Comparison of ENCODE assay signal across 9 cellular contexts in genomic region chr6:49849121-49849907, GRCh38. TPM values are rescaled to one million over a fixed set of nuclear protein-coding genes. Genes with fewer than 3 reads are reported as not detected.
A peak's percentile ranks its signal among the peaks of the same experiment; 100 is the strongest.
DNase-seq lines count a peak whose midpoint lies in the region; ATAC-seq and TF ChIP-seq lines count a peak whose summit lies in the region.
"Had no signal": no experiment of that assay in that cellular context is flagged by ENCODE, and none has a peak within 500 bp of the region (broad histone marks: within the 10 kb centered on the region; RNA-seq: fewer than 3 reads in every experiment).

No MANE protein-coding gene starts in this region.

- no peaks in the 10 kb centered on the region for H3K36me3 Mint-ChIP-seq in activated naive CD4-positive, alpha-beta T cell treated with anti-CD3 and anti-CD28 coated beads, Interleukin-2, amount 10 ng/mL, durations not matched to agents 7 days and 5 days

- intact Hi-C loops in thyroid gland (cut with DNase I), result no loop called here

- H3K9me3 Mint-ChIP-seq in activated naive CD4-positive, alpha-beta T cell treated with anti-CD3 and anti-CD28 coated beads, Interleukin-2, amount 10 ng/mL, durations not matched to agents 7 days and 5 days, result no peaks in the 10 kb centered on the region

- H3K36me3 ChIP-seq in thyroid gland, result no peaks in the 10 kb centered on the region

- H3K27me3 Mint-ChIP-seq in activated naive CD4-positive, alpha-beta T cell treated with anti-CD3 and anti-CD28 coated beads, Interleukin-2, amount 10 ng/mL, durations not matched to agents 7 days and 5 days, result no peaks in the 10 kb centered on the region

- no peaks in the 10 kb centered on the region for H3K27me3 ChIP-seq in thyroid gland

- no peaks in the 10 kb centered on the region for H3K9me3 ChIP-seq in thyroid gland

- H3K4me3 ChIP-seq in astrocyte of the cerebellum (ENCODE audit: low read depth, low read length) (no peak overlapping the region), thyroid gland (replicated peaks in 1 of 3) (no peak overlapping the region)

- H3K27ac Mint-ChIP-seq in activated naive CD4-positive, alpha-beta T cell treated with anti-CD3 and anti-CD28 coated beads, Interleukin-2, amount 10 ng/mL, durations not matched to agents 7 days and 5 days, result no peak overlapping the region

- H3K4me3 Mint-ChIP-seq in activated naive CD4-positive, alpha-beta T cell treated with anti-CD3 and anti-CD28 coated beads, Interleukin-2, amount 10 ng/mL, durations not matched to agents 7 days and 5 days, result no peak overlapping the region

- CTCF ChIA-PET in activated naive CD4-positive, alpha-beta T cell treated with anti-CD3 and anti-CD28 coated beads, Interleukin-2, amount 10 ng/mL, durations not matched to agents 7 days and 5 days (lab: Charles Lee), result interaction anchor here (0.7 to 1.6 kb wide), 5 partner anchors 10 to 318 kb away, joined by 3 to 17 read pairs (median 3); no protein-coding TSS in a partner anchor

- DNase-seq in DMS 273 treated with DMSO at 0.1 percent for 48 hours (lab: John Stamatoyannopoulos, UW) (peak; percentile 19), NCI-H2227 (lab: John Stamatoyannopoulos, UW; ENCODE audit: unreplicated experiment) (peak; percentile 71), astrocyte of the cerebellum (ENCODE audit: low read depth) (peak; percentile 32), iPS-NIHi7 (ENCODE audit: extremely low spot score) (peak; percentile 49), thyroid gland (no peak)
- no peak for DNase-seq in activated naive CD4-positive, alpha-beta T cell treated with anti-CD3 and anti-CD28 coated beads, Interleukin-2, amount 10 ng/mL, durations not matched to agents 7 days and 5 days

- in situ Hi-C loops in astrocyte of the cerebellum (cut with HindIII; ENCODE audit: low sequenced_read_pairs), result no loop called here

- no peak overlapping the region for H3K27ac ChIP-seq in thyroid gland

- WGBS in thyroid gland, 2 donors, result 36 to 39% methylated on average over 4 of the region's 4 CpGs

- TF ChIP-seq POLR2A in thyroid gland (IDR thresholded peaks at IDR 0.05), result no peak

- ATAC-seq in GM19395 (IDR thresholded peaks at IDR 0.05; ENCODE audit: unreplicated experiment) (peak; percentile 94), HG03280 (IDR thresholded peaks at IDR 0.05; ENCODE audit: unreplicated experiment) (peak; percentile 87)

- TF ChIP-seq CTCF in astrocyte of the cerebellum (IDR thresholded peaks at IDR 0.05; ENCODE audit: low read depth, low read length, missing control alignments) (peak; percentile 21), thyroid gland (IDR thresholded peaks at IDR 0.05) (peak in 5 of 6 experiments; percentile 34 to 66 (median 60))

- H3K4me1 ChIP-seq in thyroid gland, result no peaks in the 10 kb centered on the region

- H3K4me1 Mint-ChIP-seq in activated naive CD4-positive, alpha-beta T cell treated with anti-CD3 and anti-CD28 coated beads, Interleukin-2, amount 10 ng/mL, durations not matched to agents 7 days and 5 days, result no peaks in the 10 kb centered on the region

RNA-seq across cellular contexts. Expression of gene CRISP1, which starts 17.0 kb away (rescaled TPM):
- not detected for total RNA-seq in thyroid gland
- total RNA-seq: T-helper 2 cell treated with Interferon-gamma antibody and Interleukin-4, amounts not matched to agents 100 ng/mL and 5 ng/mL, for 36 hours had no signal

Comparison
In these comparisons a context has a peak if more than half of its experiments do, and no peak if none do; other contexts are left out.
1. DNase-seq: peak in DMS 273 treated with DMSO at 0.1 percent for 48 hours (single experiment), NCI-H2227 (single experiment), astrocyte of the cerebellum (single experiment) and iPS-NIHi7 (single experiment); none in thyroid gland (0 of 2) and activated naive CD4-positive, alpha-beta T cell treated with anti-CD3 and anti-CD28 coated beads, Interleukin-2, amount 10 ng/mL, durations not matched to agents 7 days and 5 days (single experiment).